14 cellular contexts compared by ENCODE assay signal in genomic region chr22:43300891-43301676, GRCh38. TPM values are rescaled to one million over a fixed set of nuclear protein-coding genes. Genes with fewer than 3 reads are reported as not detected.
"Had no signal": no experiment of that assay in that cellular context is flagged by ENCODE, and none has a peak within 500 bp of the region (broad histone marks: within the 10 kb centered on the region; RNA-seq: fewer than 3 reads in every experiment).

No MANE protein-coding gene starts in this region.

- DNase-seq: activated B cell treated with CpG ODN at 0.5 μM for 24 hours; activated CD4-positive, alpha-beta T cell treated with anti-CD3 and anti-CD28 coated beads, Interleukin-2, amount 10 ng/mL, durations not matched to agents 24 days and 14 days; activated naive CD4-positive, alpha-beta T cell treated with anti-CD3 and anti-CD28 coated beads, Interleukin-2, amount 50 U/mL, for 16 hours; brain microvascular endothelial cell; head of caudate nucleus; left ventricle myocardium superior; mesenchymal stem cell; T-helper 17 cell had no signal

- H3K4me3 ChIP-seq: upper lobe of left lung had no signal

- ATAC-seq: left ventricle myocardium superior; right cardiac atrium; stimulated activated effector memory CD8-positive, alpha-beta T cell treated with anti-CD3 and anti-CD28 coated beads, Interleukin-12 subunit alpha, Interleukin-12 subunit beta, amount 100 ng/mL, for 72 hours; T-helper 17 cell had no signal

- H3K36me3 ChIP-seq: brain microvascular endothelial cell, upper lobe of left lung had no signal

- H3K9me3 ChIP-seq: upper lobe of left lung had no signal

- H3K4me3 Mint-ChIP-seq: activated B cell treated with CpG ODN at 0.5 μM for 24 hours; activated CD4-positive, alpha-beta T cell treated with anti-CD3 and anti-CD28 coated beads, Interleukin-2, amount 10 ng/mL, durations not matched to agents 24 days and 14 days; activated T-helper 17 cell treated with anti-CD3 and anti-CD28 coated beads, Interleukin-2, amount 50 U/mL, for 72 hours; stimulated activated effector memory CD8-positive, alpha-beta T cell treated with anti-CD3 and anti-CD28 coated beads, Interleukin-12 subunit alpha, Interleukin-12 subunit beta, amount 100 ng/mL, for 72 hours; T-helper 17 cell had no signal

- H3K27me3 ChIP-seq: upper lobe of left lung had no signal

- H3K9me3 Mint-ChIP-seq: activated B cell treated with CpG ODN at 0.5 μM for 24 hours; activated CD4-positive, alpha-beta T cell treated with anti-CD3 and anti-CD28 coated beads, Interleukin-2, amount 10 ng/mL, durations not matched to agents 24 days and 14 days; activated T-helper 17 cell treated with anti-CD3 and anti-CD28 coated beads, Interleukin-2, amount 50 U/mL, for 72 hours; stimulated activated effector memory CD8-positive, alpha-beta T cell treated with anti-CD3 and anti-CD28 coated beads, Interleukin-12 subunit alpha, Interleukin-12 subunit beta, amount 100 ng/mL, for 72 hours had no signal

- H3K36me3 Mint-ChIP-seq: stimulated activated effector memory CD8-positive, alpha-beta T cell treated with anti-CD3 and anti-CD28 coated beads, Interleukin-12 subunit alpha, Interleukin-12 subunit beta, amount 100 ng/mL, for 72 hours had no signal

- H3K27ac ChIP-seq: brain microvascular endothelial cell, upper lobe of left lung had no signal

- H3K4me1 Mint-ChIP-seq: activated B cell treated with CpG ODN at 0.5 μM for 24 hours; activated CD4-positive, alpha-beta T cell treated with anti-CD3 and anti-CD28 coated beads, Interleukin-2, amount 10 ng/mL, durations not matched to agents 24 days and 14 days; activated T-helper 17 cell treated with anti-CD3 and anti-CD28 coated beads, Interleukin-2, amount 50 U/mL, for 72 hours; stimulated activated effector memory CD8-positive, alpha-beta T cell treated with anti-CD3 and anti-CD28 coated beads, Interleukin-12 subunit alpha, Interleukin-12 subunit beta, amount 100 ng/mL, for 72 hours had no signal

- H3K27ac Mint-ChIP-seq: activated B cell treated with CpG ODN at 0.5 μM for 24 hours; activated CD4-positive, alpha-beta T cell treated with anti-CD3 and anti-CD28 coated beads, Interleukin-2, amount 10 ng/mL, durations not matched to agents 24 days and 14 days; activated T-helper 17 cell treated with anti-CD3 and anti-CD28 coated beads, Interleukin-2, amount 50 U/mL, for 72 hours; stimulated activated effector memory CD8-positive, alpha-beta T cell treated with anti-CD3 and anti-CD28 coated beads, Interleukin-12 subunit alpha, Interleukin-12 subunit beta, amount 100 ng/mL, for 72 hours; T-helper 17 cell had no signal

RNA-seq across cellular contexts. Expression of gene SCUBE1, which starts 42.1 kb away (rescaled TPM):
- total RNA-seq: activated B cell treated with CpG ODN at 0.5 μM for 24 hours; activated CD4-positive, alpha-beta T cell treated with anti-CD3 and anti-CD28 coated beads, Interleukin-2, amount 10 ng/mL, durations not matched to agents 24 days and 14 days; activated T-helper 17 cell treated with anti-CD3 and anti-CD28 coated beads, Interleukin-2, amount 50 U/mL, for 72 hours; fibroblast of villous mesenchyme; T-helper 17 cell had no signal
- polyA plus RNA-seq: keratinocyte had no signal
